Comparison of ENCODE assay signal across 18 cellular contexts in genomic region chr17:13862341-13862740, GRCh38.
"Had no signal": no experiment of that assay in that cellular context is flagged by ENCODE, and none has a peak within 500 bp of the region (broad histone marks: within the 10 kb centered on the region; RNA-seq: fewer than 3 reads in every experiment).

No MANE protein-coding gene starts in this region.

- H3K27me3 ChIP-seq: body of pancreas, gastroesophageal sphincter, hepatocyte, ovary, tibial artery had no signal

- H3K4me1 Mint-ChIP-seq: activated CD4-positive, alpha-beta T cell treated with anti-CD3 and anti-CD28 coated beads, Interleukin-2, amount 10 ng/mL, durations not matched to agents 7 days and 5 days; activated naive CD4-positive, alpha-beta T cell treated with anti-CD3 and anti-CD28 coated beads, Interleukin-2, amount 50 U/mL, for 24 hours had no signal

- H3K9me3 ChIP-seq: body of pancreas, gastroesophageal sphincter, ovary, tibial artery had no signal

- H3K36me3 ChIP-seq: gastroesophageal sphincter, left ventricle myocardium inferior, ovary, tibial artery had no signal

- H3K27ac ChIP-seq: body of pancreas, coronary artery, gastroesophageal sphincter, hepatocyte, left ventricle myocardium inferior, ovary, tibial artery had no signal

- H3K4me3 ChIP-seq: body of pancreas, coronary artery, gastroesophageal sphincter, hepatocyte, left ventricle myocardium inferior, ovary, tibial artery had no signal

- H3K4me3 Mint-ChIP-seq: activated CD4-positive, alpha-beta T cell treated with anti-CD3 and anti-CD28 coated beads, Interleukin-2, amount 10 ng/mL, durations not matched to agents 7 days and 5 days; activated naive CD4-positive, alpha-beta T cell treated with anti-CD3 and anti-CD28 coated beads, Interleukin-2, amount 50 U/mL, for 24 hours; neural crest cell had no signal

- H3K27ac Mint-ChIP-seq: activated CD4-positive, alpha-beta T cell treated with anti-CD3 and anti-CD28 coated beads, Interleukin-2, amount 10 ng/mL, durations not matched to agents 7 days and 5 days; activated naive CD4-positive, alpha-beta T cell treated with anti-CD3 and anti-CD28 coated beads, Interleukin-2, amount 50 U/mL, for 24 hours had no signal

- H3K27me3 Mint-ChIP-seq: activated naive CD4-positive, alpha-beta T cell treated with anti-CD3 and anti-CD28 coated beads, Interleukin-2, amount 50 U/mL, for 24 hours had no signal

- ATAC-seq: body of pancreas, gastroesophageal sphincter had no signal

- H3K4me1 ChIP-seq: body of pancreas, gastroesophageal sphincter, tibial artery had no signal

- DNase-seq: activated CD4-positive, alpha-beta T cell treated with anti-CD3 and anti-CD28 coated beads, Interleukin-2, amount 10 ng/mL, durations not matched to agents 7 days and 5 days; activated CD4-positive, CD25-positive, alpha-beta regulatory T cell; activated CD8-positive, alpha-beta memory T cell treated with anti-CD3 and anti-CD28 coated beads for 24 hours; activated T-cell treated with anti-CD3 and anti-CD28 coated beads for 4 hours; body of pancreas; central memory CD4-positive, alpha-beta T cell; effector CD8-positive, alpha-beta T cell; kidney; left ventricle myocardium inferior; mesendoderm; ovary; stimulated activated CD4-positive, alpha-beta T cell treated with anti-CD3 and anti-CD28 coated beads, Interleukin-15, amount 100 ng/mL, for 24 hours; tibial artery had no signal
